ENCODE assay signal across 8 cellular contexts in the genomic region with DNA sequence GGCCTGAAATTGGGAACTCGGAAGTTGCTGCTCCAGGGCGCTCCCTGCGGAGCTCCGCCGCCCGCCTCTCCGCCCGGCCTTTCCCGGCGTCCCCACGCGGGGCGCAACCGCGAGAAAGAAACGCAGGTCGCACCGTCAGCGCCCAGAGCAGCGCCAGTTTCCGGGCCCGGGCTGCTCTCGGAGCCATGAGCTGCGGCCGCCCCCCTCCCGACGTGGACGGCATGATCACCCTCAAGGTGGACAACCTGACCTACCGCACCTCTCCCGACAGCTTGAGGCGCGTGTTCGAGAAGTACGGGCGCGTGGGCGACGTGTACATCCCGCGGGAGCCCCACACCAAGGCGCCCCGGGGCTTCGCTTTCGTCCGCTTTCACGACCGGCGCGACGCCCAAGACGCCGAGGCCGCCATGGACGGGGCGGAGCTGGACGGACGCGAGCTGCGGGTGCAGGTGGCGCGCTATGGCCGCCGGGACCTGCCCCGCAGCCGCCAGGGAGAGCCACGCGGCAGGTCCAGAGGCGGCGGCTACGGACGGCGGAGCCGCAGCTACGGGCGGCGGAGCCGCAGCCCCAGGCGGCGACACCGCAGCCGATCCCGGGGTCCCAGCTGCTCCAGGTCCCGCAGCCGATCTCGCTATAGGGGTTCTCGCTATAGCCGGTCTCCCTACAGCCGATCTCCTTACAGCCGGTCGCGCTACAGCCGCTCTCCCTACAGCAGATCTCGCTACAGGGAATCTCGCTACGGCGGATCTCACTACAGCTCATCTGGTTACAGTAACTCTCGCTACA. TPM values are rescaled to one million over a fixed set of nuclear protein-coding genes. Genes with fewer than 3 reads are reported as not detected.
A peak's percentile ranks its signal among the peaks of the same experiment; 100 is the strongest.
DNase-seq lines count a peak whose midpoint lies in the region; ATAC-seq and TF ChIP-seq lines count a peak whose summit lies in the region.

No MANE protein-coding gene starts in this region.

- no peaks in the 10 kb centered on the region for H3K9me2 ChIP-seq in HCT116 (ENCODE audit: insufficient read depth)
- H3K9me2 ChIP-seq in MM.1S (replicated peaks; ENCODE audit: insufficient read depth, low read length) = no peaks in the 10 kb centered on the region

- no peaks in the 10 kb centered on the region for H4K20me1 ChIP-seq in HCT116 (ENCODE audit: insufficient read depth)
- H4K20me1 ChIP-seq in MM.1S (ENCODE audit: insufficient read depth, low read length) = no peaks in the 10 kb centered on the region

- peak overlapping the region; percentile 79 for H3K4me2 ChIP-seq in HCT116 (ENCODE audit: low read length)
- peak overlapping the region; percentile 86 for H3K4me2 ChIP-seq in MM.1S (ENCODE audit: low read depth, low read length)

- H3K27me3 ChIP-seq in HCT116 (ENCODE audit: insufficient read depth, low read length) (no peaks in the 10 kb centered on the region), MM.1S (replicated peaks; ENCODE audit: insufficient read depth, low read length) (no peaks in the 10 kb centered on the region), adrenal gland (no peaks in the 10 kb centered on the region), psoas muscle (ENCODE audit: insufficient read depth in 3 of 3, low read length in 2 of 3) (no peaks in the 10 kb centered on the region), vagina (no peaks in the 10 kb centered on the region)

- WGBS in adrenal gland, 4 donors = 0 to 1% (median 0%) methylated on average over 6 to 97 of the region's 97 CpGs
- 0% methylated on average over 54 to 97 of the region's 97 CpGs for WGBS in psoas muscle, 3 donors

- no TSS peak for BruUV-seq in HCT116 (replicated peaks; lab: Mats Ljungman, UMichigan)

- H3F3A ChIP-seq in MM.1S (ENCODE audit: insufficient read depth, low read length) = peaks cover 28% of the 10 kb centered on the region

- TF ChIP-seq POLR2A in HCT116 (IDR thresholded peaks at IDR 0.05; ENCODE audit: borderline replicate concordance, extremely low read depth, insufficient read depth, insufficient read length) = peak; percentile 80
- peak; percentile 75 to 80 for TF ChIP-seq POLR2A in adrenal gland (IDR thresholded peaks at IDR 0.05)
- peak in 1 of 2 donors; percentile 41 for TF ChIP-seq POLR2A in vagina (IDR thresholded peaks at IDR 0.05)

- CTCF ChIA-PET in HCT116 (lab: Charles Lee) = interaction anchor here (0.8 to 3.4 kb wide), 12 partner anchors 11 to 445 kb away, joined by 3 to 23 read pairs (median 3); partner anchors contain the start of genes CWC15, ENDOD1 and KDM4D

- H3K79me2 ChIP-seq in HCT116 (ENCODE audit: insufficient read depth, low read length) (peaks cover 26% of the 10 kb centered on the region), MM.1S (ENCODE audit: low read length) (peaks cover 40% of the 10 kb centered on the region)

- RAD21 ChIA-PET in HCT116 (lab: Charles Lee; ENCODE audit: low non-redundant PET in 1 of 2, low total read pairs in 2 of 2, uncharacterized antibody in 2 of 2, unreplicated experiment in 2 of 2) = interaction anchor here (0.8 to 1.2 kb wide), 3 partner anchors 42 to 94 kb away, joined by 3 read pairs; partner anchors contain the start of genes CWC15 (in 1 of the 2) and KDM4D (in 1 of the 2)

- no peak overlapping the region for H2AFZ ChIP-seq in HCT116 (ENCODE audit: low read depth, low read length, poor library complexity, severe bottlenecking)
- H2AFZ ChIP-seq in MM.1S (ENCODE audit: low read length) = peak overlapping the region; percentile 85

- no peaks in the 10 kb centered on the region for H3K9me3 ChIP-seq in HCT116 (ENCODE audit: control insufficient read depth in 1 of 2, insufficient read depth in 1 of 2, low read depth in 1 of 2, low read length in 2 of 2)
- no peaks in the 10 kb centered on the region for H3K9me3 ChIP-seq in MM.1S (replicated peaks; ENCODE audit: insufficient read depth, low read length)
- H3K9me3 ChIP-seq in adrenal gland (replicated peaks in 1 of 3) = no peaks in the 10 kb centered on the region
- no peaks in the 10 kb centered on the region for H3K9me3 ChIP-seq in psoas muscle
- H3K9me3 ChIP-seq in vagina = no peaks in the 10 kb centered on the region

- H3K27ac ChIP-seq in HCT116 (ENCODE audit: low read depth, low read length) = peak overlapping the region; percentile 96
- peak overlapping the region; percentile 89 for H3K27ac ChIP-seq in MM.1S (ENCODE audit: low read length)
- H3K27ac ChIP-seq in adrenal gland = peak overlapping the region; percentile 74 to 99 (median 97)
- peak overlapping the region; percentile 93 for H3K27ac ChIP-seq in psoas muscle
- H3K27ac ChIP-seq in vagina = peak overlapping the region; percentile 95

- TF ChIP-seq CTCF in GM12864 (IDR thresholded peaks at IDR 0.05; ENCODE audit: low read depth, low read length, missing control alignments) (peak; percentile 58), HCT116 (IDR thresholded peaks at IDR 0.05 in 2 of 3, conservative IDR thresholded peaks at IDR 0.05 in 1 of 3; ENCODE audit: borderline replicate concordance in 1 of 3, insufficient read depth in 1 of 3, low read depth in 2 of 3, low read length in 2 of 3) (peak; percentile 21 to 43 (median 39); a peak in 4 of 6 replicates), MM.1S (IDR thresholded peaks at IDR 0.05; ENCODE audit: low read length) (peak; percentile 41), adrenal gland (IDR thresholded peaks at IDR 0.05) (peak; percentile 44 to 80 (median 62)), psoas muscle (IDR thresholded peaks at IDR 0.05) (peak; percentile 66), vagina (IDR thresholded peaks at IDR 0.05) (peak in 1 of 3 experiments; percentile 35)

- H3K9ac ChIP-seq in HCT116 (ENCODE audit: low read length) (peak overlapping the region; percentile 79), MM.1S (ENCODE audit: low read length) (peak overlapping the region; percentile 98)

- peak; percentile 75 for ATAC-seq in HCT116
- ATAC-seq in left ventricle myocardium superior = peak; percentile 89
- peak; percentile 81 to 87 (median 84) for ATAC-seq in psoas muscle

- intact Hi-C loops in HCT116 (cut with micrococcal nuclease) = loop anchor here (5.0 kb wide), 4 partner anchors 40 to 1360 kb away; partner anchors contain the start of gene FAM76B
- intact Hi-C loops in adrenal gland (cut with DNase I) = no loop called here
- intact Hi-C loops in left ventricle myocardium superior (cut with micrococcal nuclease) = loop anchor here (10.0 kb wide), 1 partner anchor 92 kb away; the partner anchor contains the start of genes CWC15 and KDM4D
- intact Hi-C loops in psoas muscle (cut with DNase I) = loop anchor here (1.0 to 10.0 kb wide), 8 partner anchors 84 to 698 kb away; partner anchors contain the start of genes CWC15 (in 2 of the 2), KDM4D (in 2 of the 2) and SESN3 (in 1 of the 2)
- intact Hi-C loops in vagina (cut with DNase I) = loop anchor here (2.0 kb wide), 1 partner anchor 84 kb away; no protein-coding TSS in a partner anchor

- H3K4me3 ChIP-seq in GM12864 (ENCODE audit: low read depth, low read length) (peak overlapping the region; percentile 87), HCT116 (replicated peaks in 1 of 2; ENCODE audit: low read depth in 1 of 2, low read length in 2 of 2) (peak overlapping the region; percentile 69 to 84), MM.1S (ENCODE audit: low read length) (peak overlapping the region; percentile 100), adrenal gland (peak overlapping the region; percentile 64 to 99 (median 86)), psoas muscle (peak overlapping the region; percentile 84), vagina (peak overlapping the region; percentile 53 to 60)

- peak; percentile 27 for TF ChIP-seq RAD21 in HCT116 (IDR thresholded peaks at IDR 0.05; ENCODE audit: low read depth)

- H3K36me3 ChIP-seq in HCT116 (ENCODE audit: control insufficient read depth in 1 of 2, insufficient read depth in 2 of 2, low read length in 2 of 2) = no peaks in the 10 kb centered on the region
- H3K36me3 ChIP-seq in MM.1S (replicated peaks; ENCODE audit: insufficient read depth, low read length) = no peaks in the 10 kb centered on the region; the same call in 1 of the 2 replicates
- H3K36me3 ChIP-seq in adrenal gland (replicated peaks in 1 of 2) = no peaks in the 10 kb centered on the region
- H3K36me3 ChIP-seq in psoas muscle (ENCODE audit: insufficient read depth in 1 of 2, low read depth in 1 of 2) = no peaks in the 10 kb centered on the region
- no peaks in the 10 kb centered on the region for H3K36me3 ChIP-seq in vagina

- peaks cover 14 to 16% of the 10 kb centered on the region in 2 experiments for H3K4me1 ChIP-seq in HCT116 (ENCODE audit: control insufficient read depth in 1 of 2, insufficient read depth in 2 of 2, low read length in 2 of 2)
- H3K4me1 ChIP-seq in MM.1S (ENCODE audit: low read length) = no peaks in the 10 kb centered on the region
- peaks cover 0 to 18% of the 10 kb centered on the region in 2 donors for H3K4me1 ChIP-seq in adrenal gland (replicated peaks in 1 of 2)
- peaks cover 12% of the 10 kb centered on the region for H3K4me1 ChIP-seq in psoas muscle
- H3K4me1 ChIP-seq in vagina = peaks cover 27% of the 10 kb centered on the region

- POLR2A ChIA-PET in HCT116 (lab: Charles Lee) = interaction anchor here (0.6 to 3.1 kb wide), 22 partner anchors 9 to 724 kb away, joined by 3 to 36 read pairs (median 4); partner anchors contain the start of genes CEP57, CWC15, ENDOD1 and KDM4D

- DNase-seq in GM12864 (ENCODE audit: low read depth) (no peak), HCT116 (ENCODE audit: low read depth, low spot score) (no peak), MM.1S (peak; percentile 86), SW 1271 (lab: John Stamatoyannopoulos, UW) (peak; percentile 85 to 94), adrenal gland (peak; percentile 81 to 91 (median 87)), left ventricle myocardium superior (peak; percentile 93), psoas muscle (peak; percentile 90 to 94), vagina (ENCODE audit: extremely low spot score in 2 of 2) (no peak)

RNA-seq across cellular contexts. Expression of gene SRSF8, which starts 0.5 kb away (rescaled TPM):
- total RNA-seq in HCT116 (2021; ENCODE audit: unreplicated experiment) = 31.0 TPM
- polyA plus RNA-seq in HCT116 (2012) = 18.1 and 28.2 TPM in 2 replicates
- total RNA-seq in adrenal gland = 10 to 100 TPM; 20.0 to 60.4 (median 39.5) TPM
- polyA plus RNA-seq in adrenal gland = 10 to 100 TPM; 44.8 to 58.8 (median 54.1) TPM
- total RNA-seq in left ventricle myocardium superior = 24.9 TPM
- total RNA-seq in psoas muscle = 10 to 100 TPM; 26.6 to 35.3 (median 29.7) TPM
- polyA plus RNA-seq in psoas muscle = 10 to 100 TPM; 17.7 to 24.8 (median 21.7) TPM
- 35.1 TPM for total RNA-seq in vagina

RNA-seq across cellular contexts. Expression of gene KDM4F, which starts 18.0 kb away (rescaled TPM):
- not detected for total RNA-seq in HCT116 (2021; ENCODE audit: unreplicated experiment)
- not detected in 2 replicates for polyA plus RNA-seq in HCT116 (2012)
- total RNA-seq in adrenal gland = not detected
- not detected for polyA plus RNA-seq in adrenal gland
- not detected for total RNA-seq in left ventricle myocardium superior
- total RNA-seq in psoas muscle = not detected
- not detected for polyA plus RNA-seq in psoas muscle
- not detected for total RNA-seq in vagina

RNA-seq across cellular contexts. Expression of gene ENDOD1, which starts 22.4 kb away (rescaled TPM):
- total RNA-seq in HCT116 (2021; ENCODE audit: unreplicated experiment) (33.6 TPM), adrenal gland (10 to 100 TPM; 17.6 to 54.9 (median 32.8) TPM), left ventricle myocardium superior (10.7 TPM), psoas muscle (10 to 100 TPM; 29.0 to 55.3 (median 41.3) TPM), vagina (47.9 TPM)
- polyA plus RNA-seq in HCT116 (2012) = 22.9 and 26.9 TPM in 2 replicates
- polyA plus RNA-seq in adrenal gland (10 to 100 TPM in 1 of 3 donors, 1 to 10 TPM in 2; 6.1 to 33.1 (median 6.6) TPM), psoas muscle (10 to 100 TPM in 2 of 3 donors, 1 to 10 TPM in 1; 9.8 to 22.5 (median 20.1) TPM)

RNA-seq across cellular contexts. Expression of gene KDM4E, which starts 42.2 kb away (rescaled TPM):
- total RNA-seq in HCT116 (2021; ENCODE audit: unreplicated experiment) = not detected
- not detected in 2 replicates for polyA plus RNA-seq in HCT116 (2012)
- not detected for total RNA-seq in adrenal gland
- not detected for polyA plus RNA-seq in adrenal gland
- not detected for total RNA-seq in left ventricle myocardium superior
- total RNA-seq in psoas muscle = not detected
- not detected for polyA plus RNA-seq in psoas muscle
- total RNA-seq in vagina = not detected

Comparison
In these comparisons a context has a peak if more than half of its experiments do, and no peak if none do; other contexts are left out.
1. DNase-seq: peak in MM.1S (single experiment), SW 1271 (2 of 2), adrenal gland (7 of 7), left ventricle myocardium superior (single experiment) and psoas muscle (2 of 2); none in GM12864 (single experiment), HCT116 (single experiment) and vagina (0 of 2).
2. intact Hi-C loops: an anchor here in HCT116 (5.0 kb wide), left ventricle myocardium superior (10.0 kb wide), psoas muscle (1.0 to 10.0 kb wide) and vagina (2.0 kb wide); none called in adrenal gland.
3. Peak in every context shown above with its lines, with median percentiles within 50 percentile points of each other: H3K4me3 ChIP-seq, ATAC-seq and H3K27ac ChIP-seq.